8 cellular contexts compared by ENCODE assay signal in genomic region chr16:88785106-88785924, GRCh38. TPM values are rescaled to one million over a fixed set of nuclear protein-coding genes. Genes with fewer than 3 reads are reported as not detected.
A peak's percentile ranks its signal among the peaks of the same experiment; 100 is the strongest.
DNase-seq lines count a peak whose midpoint lies in the region; ATAC-seq and TF ChIP-seq lines count a peak whose summit lies in the region.

PIEZO1 (minus strand) TSS chr16:88785220; CDS start chr16:88784964, 256 bp downstream.

- TF ChIP-seq CTCF in Calu3 (IDR thresholded peaks at IDR 0.05; ENCODE audit: unreplicated experiment) = peak; percentile 96

- H3K4me3 Mint-ChIP-seq in Calu3 (ENCODE audit: low read depth, unreplicated experiment) (peak within 1 kb of the TSS; percentile 75), T-helper 17 cell (peak within 1 kb of the TSS; percentile 95)

- H3K27me3 Mint-ChIP-seq in Calu3 (ENCODE audit: unreplicated experiment) (no peaks in the 10 kb centered on the region), T-helper 17 cell (no peaks in the 10 kb centered on the region)

- DNase-seq in Calu3 (peak; percentile 86), T-helper 17 cell (peak; percentile 79 to 87 (median 84)), amygdala (lab: John Stamatoyannopoulos, UW) (peak in 38 of 56 donors; percentile 12 to 80 (median 38)), hepatic stellate cell (ENCODE audit: low spot score) (peak; percentile 78), retina (peak; percentile 77), NCI-H1694 (lab: John Stamatoyannopoulos, UW) (no peak)

- H3K9me3 ChIP-seq in T-helper 17 cell (ENCODE audit: control insufficient read depth, low read length, poor library complexity, severe bottlenecking) = no peaks in the 10 kb centered on the region

- intact Hi-C loops in Calu3 (cut with micrococcal nuclease; ENCODE audit: unreplicated experiment) = loop anchor here (2.0 kb wide), 1 partner anchor 41 kb away; no protein-coding TSS in a partner anchor

- H3K27ac Mint-ChIP-seq in Calu3 (ENCODE audit: unreplicated experiment) = peak within 1 kb of the TSS; percentile 26
- peak within 1 kb of the TSS; percentile 98 for H3K27ac Mint-ChIP-seq in T-helper 17 cell

- CTCF ChIA-PET in Calu3 (lab: Charles Lee) = interaction anchor here (4.7 kb wide), 1 partner anchor 49 kb away, joined by 39 read pairs; no protein-coding TSS in a partner anchor

- H3K9me3 Mint-ChIP-seq in Calu3 (ENCODE audit: low read depth, unreplicated experiment) = no peaks in the 10 kb centered on the region

- no TSS peak for BruUV-seq in Calu3 (replicated peaks; lab: Mats Ljungman, UMichigan)

- H3K4me1 Mint-ChIP-seq in Calu3 (ENCODE audit: low read depth, unreplicated experiment) (peaks cover 37% of the 10 kb centered on the region), T-helper 17 cell (peaks cover 37% of the 10 kb centered on the region)

- ATAC-seq in HG02759 (IDR thresholded peaks at IDR 0.05; ENCODE audit: unreplicated experiment) (peak; percentile 37), T-helper 17 cell (peak; percentile 49), GM21526 (IDR thresholded peaks at IDR 0.05; ENCODE audit: low FRiP score, unreplicated experiment) (no peak)

- H3K36me3 Mint-ChIP-seq in Calu3 (ENCODE audit: insufficient read depth, unreplicated experiment) (peaks cover 36% of the 10 kb centered on the region), T-helper 17 cell (ENCODE audit: low read depth) (no peaks in the 10 kb centered on the region)

RNA-seq across cellular contexts. Expression of gene PIEZO1, which starts in this region (rescaled TPM):
- total RNA-seq in Calu3 (2022) = 177 and 199 TPM in 2 replicates
- 100 to 1,000 TPM; 272 to 318 TPM for total RNA-seq in T-helper 17 cell
